1 cellular context compared by ENCODE assay signal in genomic region chr18:23438046-23438377, GRCh38.
TF ChIP-seq lines count a peak whose summit lies in the region.

No MANE protein-coding gene starts in this region.

TF ChIP-seq in K562, 482 proteins besides CTCF, POLR2A, EP300 and RAD21 (continued from another document):
- TF ChIP-seq, protein P1, sequence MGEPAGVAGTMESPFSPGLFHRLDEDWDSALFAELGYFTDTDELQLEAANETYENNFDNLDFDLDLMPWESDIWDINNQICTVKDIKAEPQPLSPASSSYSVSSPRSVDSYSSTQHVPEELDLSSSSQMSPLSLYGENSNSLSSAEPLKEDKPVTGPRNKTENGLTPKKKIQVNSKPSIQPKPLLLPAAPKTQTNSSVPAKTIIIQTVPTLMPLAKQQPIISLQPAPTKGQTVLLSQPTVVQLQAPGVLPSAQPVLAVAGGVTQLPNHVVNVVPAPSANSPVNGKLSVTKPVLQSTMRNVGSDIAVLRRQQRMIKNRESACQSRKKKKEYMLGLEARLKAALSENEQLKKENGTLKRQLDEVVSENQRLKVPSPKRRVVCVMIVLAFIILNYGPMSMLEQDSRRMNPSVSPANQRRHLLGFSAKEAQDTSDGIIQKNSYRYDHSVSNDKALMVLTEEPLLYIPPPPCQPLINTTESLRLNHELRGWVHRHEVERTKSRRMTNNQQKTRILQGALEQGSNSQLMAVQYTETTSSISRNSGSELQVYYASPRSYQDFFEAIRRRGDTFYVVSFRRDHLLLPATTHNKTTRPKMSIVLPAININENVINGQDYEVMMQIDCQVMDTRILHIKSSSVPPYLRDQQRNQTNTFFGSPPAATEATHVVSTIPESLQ (CRISPR knock-in tag; IDR thresholded peaks at IDR 0.05) = peak; percentile 20; the same call in 1 of the 2 replicates
- TF ChIP-seq ELF2 (CRISPR knock-in tag; IDR thresholded peaks at IDR 0.05) (0 out of 2 replicates have a peak, but pooled peaks have one; percentile 46), ZNF165 (CRISPR knock-in tag; IDR thresholded peaks at IDR 0.05; ENCODE audit: borderline replicate concordance) (no peak), ZNF512 (tag; IDR thresholded peaks at IDR 0.05) (0 out of 2 replicates have a peak, but pooled peaks have one; percentile 37), SNIP1 (IDR thresholded peaks at IDR 0.05; ENCODE audit: low read depth) (no peak), NRF1 (conservative IDR thresholded peaks at IDR 0.05 in 1 of 2, IDR thresholded peaks at IDR 0.05 in 1 of 2) (0 out of 4 replicates have a peak, but pooled peaks of 1 of the 2 experiments have one; percentile 7)
- TF ChIP-seq, protein P2, sequence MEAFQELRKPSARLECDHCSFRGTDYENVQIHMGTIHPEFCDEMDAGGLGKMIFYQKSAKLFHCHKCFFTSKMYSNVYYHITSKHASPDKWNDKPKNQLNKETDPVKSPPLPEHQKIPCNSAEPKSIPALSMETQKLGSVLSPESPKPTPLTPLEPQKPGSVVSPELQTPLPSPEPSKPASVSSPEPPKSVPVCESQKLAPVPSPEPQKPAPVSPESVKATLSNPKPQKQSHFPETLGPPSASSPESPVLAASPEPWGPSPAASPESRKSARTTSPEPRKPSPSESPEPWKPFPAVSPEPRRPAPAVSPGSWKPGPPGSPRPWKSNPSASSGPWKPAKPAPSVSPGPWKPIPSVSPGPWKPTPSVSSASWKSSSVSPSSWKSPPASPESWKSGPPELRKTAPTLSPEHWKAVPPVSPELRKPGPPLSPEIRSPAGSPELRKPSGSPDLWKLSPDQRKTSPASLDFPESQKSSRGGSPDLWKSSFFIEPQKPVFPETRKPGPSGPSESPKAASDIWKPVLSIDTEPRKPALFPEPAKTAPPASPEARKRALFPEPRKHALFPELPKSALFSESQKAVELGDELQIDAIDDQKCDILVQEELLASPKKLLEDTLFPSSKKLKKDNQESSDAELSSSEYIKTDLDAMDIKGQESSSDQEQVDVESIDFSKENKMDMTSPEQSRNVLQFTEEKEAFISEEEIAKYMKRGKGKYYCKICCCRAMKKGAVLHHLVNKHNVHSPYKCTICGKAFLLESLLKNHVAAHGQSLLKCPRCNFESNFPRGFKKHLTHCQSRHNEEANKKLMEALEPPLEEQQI (IDR thresholded peaks at IDR 0.05) = no peak
- TF ChIP-seq, protein P3, sequence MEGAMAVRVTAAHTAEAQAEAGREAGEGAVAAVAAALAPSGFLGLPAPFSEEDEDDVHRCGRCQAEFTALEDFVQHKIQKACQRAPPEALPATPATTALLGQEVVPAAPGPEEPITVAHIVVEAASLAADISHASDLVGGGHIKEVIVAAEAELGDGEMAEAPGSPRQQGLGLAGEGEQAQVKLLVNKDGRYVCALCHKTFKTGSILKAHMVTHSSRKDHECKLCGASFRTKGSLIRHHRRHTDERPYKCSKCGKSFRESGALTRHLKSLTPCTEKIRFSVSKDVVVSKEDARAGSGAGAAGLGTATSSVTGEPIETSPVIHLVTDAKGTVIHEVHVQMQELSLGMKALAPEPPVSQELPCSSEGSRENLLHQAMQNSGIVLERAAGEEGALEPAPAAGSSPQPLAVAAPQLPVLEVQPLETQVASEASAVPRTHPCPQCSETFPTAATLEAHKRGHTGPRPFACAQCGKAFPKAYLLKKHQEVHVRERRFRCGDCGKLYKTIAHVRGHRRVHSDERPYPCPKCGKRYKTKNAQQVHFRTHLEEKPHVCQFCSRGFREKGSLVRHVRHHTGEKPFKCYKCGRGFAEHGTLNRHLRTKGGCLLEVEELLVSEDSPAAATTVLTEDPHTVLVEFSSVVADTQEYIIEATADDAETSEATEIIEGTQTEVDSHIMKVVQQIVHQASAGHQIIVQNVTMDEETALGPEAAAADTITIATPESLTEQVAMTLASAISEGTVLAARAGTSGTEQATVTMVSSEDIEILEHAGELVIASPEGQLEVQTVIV (CRISPR knock-in tag; IDR thresholded peaks at IDR 0.05; ENCODE audit: borderline replicate concordance) = peak; percentile 16; the same call in 1 of the 2 replicates
